21 cellular contexts compared by ENCODE assay signal in genomic region chr22:24077416-24077815, GRCh38.
"Had no signal": no experiment of that assay in that cellular context is flagged by ENCODE, and none has a peak within 500 bp of the region (broad histone marks: within the 10 kb centered on the region; RNA-seq: fewer than 3 reads in every experiment).

No MANE protein-coding gene starts in this region.

- DNase-seq: activated CD4-positive, alpha-beta T cell treated with anti-CD3 and anti-CD28 coated beads, Interleukin-2, amount 50 U/mL, for 4 hours; activated naive CD4-positive, alpha-beta T cell treated with anti-CD3 and anti-CD28 coated beads, Interleukin-2, amount 10 ng/mL, durations not matched to agents 7 days and 5 days; activated naive CD8-positive, alpha-beta T cell treated with anti-CD3 and anti-CD28 coated beads, Interleukin-2, amount 50 U/mL, for 24 hours; activated T-cell treated with anti-CD3 and anti-CD28 coated beads for 4 hours; anterior cingulate cortex; erythroblast; kidney; mesenchymal stem cell; small intestine; stimulated activated CD4-positive, alpha-beta T cell treated with anti-CD3 and anti-CD28 coated beads, Interleukin-4, amount 100 ng/mL, for 1 hour; stomach; testis; upper lobe of left lung had no signal

- H3K4me3 Mint-ChIP-seq: activated naive CD4-positive, alpha-beta T cell treated with anti-CD3 and anti-CD28 coated beads, Interleukin-2, amount 10 ng/mL, durations not matched to agents 7 days and 5 days; activated naive CD8-positive, alpha-beta T cell treated with anti-CD3 and anti-CD28 coated beads, Interleukin-2, amount 50 U/mL, for 24 hours; brain; central memory CD8-positive, alpha-beta T cell; natural killer cell treated with Interleukin-12 subunit alpha and Interleukin-12 subunit beta and Interleukin-15 and Interleukin-18, amount 100 ng/mL, for 72 hours had no signal

- H3K9me3 Mint-ChIP-seq: activated naive CD4-positive, alpha-beta T cell treated with anti-CD3 and anti-CD28 coated beads, Interleukin-2, amount 10 ng/mL, durations not matched to agents 7 days and 5 days; activated naive CD8-positive, alpha-beta T cell treated with anti-CD3 and anti-CD28 coated beads, Interleukin-2, amount 50 U/mL, for 24 hours; activated T-helper 2 cell treated with anti-CD3 and anti-CD28 coated beads, Interferon-gamma antibody, Interleukin-2, Interleukin-4, amounts not matched to agents 10 μg/mL and 5 μg/mL and 100 μg/mL, durations not matched to agents 14 hours and 24 hours and 36 hours; central memory CD8-positive, alpha-beta T cell; natural killer cell treated with Interleukin-12 subunit alpha and Interleukin-12 subunit beta and Interleukin-15 and Interleukin-18, amount 100 ng/mL, for 72 hours had no signal

- FAIRE-seq: endometrium, frontal cortex, kidney, small intestine had no signal

- H3K4me1 Mint-ChIP-seq: activated naive CD4-positive, alpha-beta T cell treated with anti-CD3 and anti-CD28 coated beads, Interleukin-2, amount 10 ng/mL, durations not matched to agents 7 days and 5 days; activated naive CD8-positive, alpha-beta T cell treated with anti-CD3 and anti-CD28 coated beads, Interleukin-2, amount 50 U/mL, for 24 hours; brain; central memory CD8-positive, alpha-beta T cell had no signal

- ATAC-seq: activated naive CD8-positive, alpha-beta T cell treated with anti-CD3 and anti-CD28 coated beads, Interleukin-2, amount 50 U/mL, for 24 hours; natural killer cell treated with Interleukin-12 subunit alpha and Interleukin-12 subunit beta and Interleukin-15 and Interleukin-18, amount 100 ng/mL, for 72 hours had no signal

- H3K9me3 ChIP-seq: stomach, testis, upper lobe of left lung had no signal

- H3K4me1 ChIP-seq: parathyroid adenoma, stomach, testis, upper lobe of left lung had no signal

- H3K27ac ChIP-seq: parathyroid adenoma, stomach, testis, upper lobe of left lung had no signal

- H3K27ac Mint-ChIP-seq: activated naive CD4-positive, alpha-beta T cell treated with anti-CD3 and anti-CD28 coated beads, Interleukin-2, amount 10 ng/mL, durations not matched to agents 7 days and 5 days; activated naive CD8-positive, alpha-beta T cell treated with anti-CD3 and anti-CD28 coated beads, Interleukin-2, amount 50 U/mL, for 24 hours; activated T-helper 2 cell treated with anti-CD3 and anti-CD28 coated beads, Interferon-gamma antibody, Interleukin-2, Interleukin-4, amounts not matched to agents 10 μg/mL and 5 μg/mL and 100 μg/mL, durations not matched to agents 14 hours and 24 hours and 36 hours; brain had no signal

- H3K27me3 Mint-ChIP-seq: activated naive CD4-positive, alpha-beta T cell treated with anti-CD3 and anti-CD28 coated beads, Interleukin-2, amount 10 ng/mL, durations not matched to agents 7 days and 5 days; activated naive CD8-positive, alpha-beta T cell treated with anti-CD3 and anti-CD28 coated beads, Interleukin-2, amount 50 U/mL, for 24 hours; brain; central memory CD8-positive, alpha-beta T cell; natural killer cell treated with Interleukin-12 subunit alpha and Interleukin-12 subunit beta and Interleukin-15 and Interleukin-18, amount 100 ng/mL, for 72 hours had no signal

- H3K4me3 ChIP-seq: coronary artery, stomach, testis, upper lobe of left lung had no signal

- H3K27me3 ChIP-seq: stomach, testis, upper lobe of left lung had no signal
